ENCODE assay signal across 34 cellular contexts in the genomic region with DNA sequence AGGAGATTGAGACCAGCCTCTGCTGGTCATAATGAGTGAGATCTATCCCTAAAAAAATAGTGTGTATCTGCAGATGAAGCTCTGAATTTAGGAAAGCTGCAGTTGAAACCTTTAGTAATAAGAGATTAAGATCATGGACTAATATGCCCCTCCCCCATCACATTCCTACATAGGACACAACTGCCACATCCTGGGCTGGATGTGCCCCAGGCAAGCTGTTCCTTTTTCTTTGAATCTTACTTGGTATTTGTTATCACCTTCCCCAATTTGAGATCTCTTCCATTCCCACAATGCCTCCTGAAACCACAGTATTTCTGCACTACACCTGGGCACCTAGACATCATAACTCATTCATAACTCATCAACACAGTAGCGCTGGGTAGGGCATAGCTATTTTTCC.
"Had no signal": no experiment of that assay in that cellular context is flagged by ENCODE, and none has a peak within 500 bp of the region (broad histone marks: within the 10 kb centered on the region; RNA-seq: fewer than 3 reads in every experiment).

No MANE protein-coding gene starts in this region.

- H3K4me2 ChIP-seq: KMS-11, SK-N-SH had no signal

- DNase-seq: activated CD4-positive, alpha-beta T cell treated with anti-CD3 and anti-CD28 coated beads, Interleukin-2, amount 10 ng/mL, durations not matched to agents 24 days and 14 days; activated CD4-positive, alpha-beta T cell treated with anti-CD3 and anti-CD28 coated beads, Interleukin-2, amount 50 U/mL, for 4 hours; activated CD8-positive, alpha-beta T cell treated with anti-CD3 and anti-CD28 coated beads for 36 hours; activated effector memory CD4-positive, alpha-beta T cell treated with anti-CD3 and anti-CD28 coated beads, Interleukin-2, amount 50 U/mL, for 16 hours; activated naive CD4-positive, alpha-beta T cell; activated naive CD4-positive, alpha-beta T cell treated with anti-CD3 and anti-CD28 coated beads, Interleukin-2, amount 50 U/mL, for 16 hours; activated naive CD8-positive, alpha-beta T cell treated with anti-CD3 and anti-CD28 coated beads for 36 hours; activated T-cell treated with anti-CD3 and anti-CD28 coated beads, Interleukin-2, amount 50 U/mL, for 1 hour; activated T-cell treated with anti-CD3 and anti-CD28 coated beads, Interleukin-2, amount 50 U/mL, for 72 hours; amniotic stem cell; aorta; brain microvascular endothelial cell; NCI-H1092 treated with DMSO at 0.1 percent for 48 hours; NCI-H1417; NCI-H146; NCI-H187; NCI-H2029 treated with DMSO at 0.1 percent for 48 hours; NCI-H2107; NCI-H2171; NCI-H510A; NCI-H526; NCI-H748 treated with DMSO at 0.1 percent for 48 hours; OCI-M1; RPMI8226; SHP77 treated with DMSO at 0.1 percent for 48 hours; SK-N-SH had no signal

- H3K9me3 ChIP-seq: SJSA1, SK-N-SH had no signal

- H3K4me1 ChIP-seq: SJSA1 had no signal

- H3K4me3 ChIP-seq: cardiac muscle cell, SJSA1 had no signal

- H3K36me3 Mint-ChIP-seq: activated naive CD8-positive, alpha-beta T cell treated with anti-CD3 and anti-CD28 coated beads for 36 hours had no signal

- H3K4me3 Mint-ChIP-seq: activated CD4-positive, alpha-beta T cell treated with anti-CD3 and anti-CD28 coated beads, Interleukin-2, amount 10 ng/mL, durations not matched to agents 24 days and 14 days; activated CD8-positive, alpha-beta T cell treated with anti-CD3 and anti-CD28 coated beads for 36 hours; activated naive CD8-positive, alpha-beta T cell treated with anti-CD3 and anti-CD28 coated beads for 36 hours; activated T-cell treated with anti-CD3 and anti-CD28 coated beads, Interleukin-2, amount 50 U/mL, for 72 hours; activated T-helper 17 cell treated with anti-CD3 and anti-CD28 coated beads, Interleukin-2, amount 50 U/mL, for 72 hours; central memory CD8-positive, alpha-beta T cell; T-helper 1 cell treated with Interleukin-12 subunit alpha and Interleukin-12 subunit beta and Interleukin-4 antibody, amounts not matched to agents 30 μg/mL and 1 μg/mL, for 36 hours; T-helper 2 cell treated with Interferon-gamma antibody and Interleukin-4, amounts not matched to agents 5 μg/mL and 100 μg/mL, for 36 hours had no signal

- H3K9me3 Mint-ChIP-seq: activated CD4-positive, alpha-beta T cell treated with anti-CD3 and anti-CD28 coated beads, Interleukin-2, amount 10 ng/mL, durations not matched to agents 24 days and 14 days; activated CD8-positive, alpha-beta T cell treated with anti-CD3 and anti-CD28 coated beads for 36 hours; activated naive CD8-positive, alpha-beta T cell treated with anti-CD3 and anti-CD28 coated beads for 36 hours; activated T-cell treated with anti-CD3 and anti-CD28 coated beads, Interleukin-2, amount 50 U/mL, for 72 hours; activated T-helper 17 cell treated with anti-CD3 and anti-CD28 coated beads, Interleukin-2, amount 50 U/mL, for 72 hours; central memory CD8-positive, alpha-beta T cell; T-helper 1 cell treated with Interleukin-12 subunit alpha and Interleukin-12 subunit beta and Interleukin-4 antibody, amounts not matched to agents 30 μg/mL and 1 μg/mL, for 36 hours; T-helper 2 cell treated with Interferon-gamma antibody and Interleukin-4, amounts not matched to agents 5 μg/mL and 100 μg/mL, for 36 hours had no signal

- H3K36me3 ChIP-seq: cardiac muscle cell had no signal

- H3K9ac ChIP-seq: KMS-11, SK-N-SH had no signal

- H3K27ac Mint-ChIP-seq: activated CD4-positive, alpha-beta T cell treated with anti-CD3 and anti-CD28 coated beads, Interleukin-2, amount 10 ng/mL, durations not matched to agents 24 days and 14 days; activated CD8-positive, alpha-beta T cell treated with anti-CD3 and anti-CD28 coated beads for 36 hours; activated naive CD8-positive, alpha-beta T cell treated with anti-CD3 and anti-CD28 coated beads for 36 hours; activated T-cell treated with anti-CD3 and anti-CD28 coated beads, Interleukin-2, amount 50 U/mL, for 72 hours; activated T-helper 17 cell treated with anti-CD3 and anti-CD28 coated beads, Interleukin-2, amount 50 U/mL, for 72 hours; T-helper 1 cell treated with Interleukin-12 subunit alpha and Interleukin-12 subunit beta and Interleukin-4 antibody, amounts not matched to agents 30 μg/mL and 1 μg/mL, for 36 hours; T-helper 2 cell treated with Interferon-gamma antibody and Interleukin-4, amounts not matched to agents 5 μg/mL and 100 μg/mL, for 36 hours had no signal

- H3K4me1 Mint-ChIP-seq: activated CD4-positive, alpha-beta T cell treated with anti-CD3 and anti-CD28 coated beads, Interleukin-2, amount 10 ng/mL, durations not matched to agents 24 days and 14 days; activated T-helper 17 cell treated with anti-CD3 and anti-CD28 coated beads, Interleukin-2, amount 50 U/mL, for 72 hours; central memory CD8-positive, alpha-beta T cell had no signal

- H3K27me3 ChIP-seq: brain microvascular endothelial cell, cardiac muscle cell, SJSA1 had no signal

- ATAC-seq: activated CD8-positive, alpha-beta T cell treated with anti-CD3 and anti-CD28 coated beads for 36 hours; activated T-cell treated with anti-CD3 and anti-CD28 coated beads, Interleukin-2, amount 50 U/mL, for 72 hours; activated T-helper 17 cell treated with anti-CD3 and anti-CD28 coated beads, Interleukin-2, amount 50 U/mL, for 72 hours; Panc1 had no signal

- H3K27ac ChIP-seq: brain microvascular endothelial cell, cardiac muscle cell, KMS-11, SJSA1 had no signal

- H3K27me3 Mint-ChIP-seq: activated CD4-positive, alpha-beta T cell treated with anti-CD3 and anti-CD28 coated beads, Interleukin-2, amount 10 ng/mL, durations not matched to agents 24 days and 14 days; activated CD8-positive, alpha-beta T cell treated with anti-CD3 and anti-CD28 coated beads for 36 hours; activated naive CD8-positive, alpha-beta T cell treated with anti-CD3 and anti-CD28 coated beads for 36 hours; central memory CD8-positive, alpha-beta T cell had no signal
